8 cellular contexts compared by ENCODE assay signal in the genomic region with DNA sequence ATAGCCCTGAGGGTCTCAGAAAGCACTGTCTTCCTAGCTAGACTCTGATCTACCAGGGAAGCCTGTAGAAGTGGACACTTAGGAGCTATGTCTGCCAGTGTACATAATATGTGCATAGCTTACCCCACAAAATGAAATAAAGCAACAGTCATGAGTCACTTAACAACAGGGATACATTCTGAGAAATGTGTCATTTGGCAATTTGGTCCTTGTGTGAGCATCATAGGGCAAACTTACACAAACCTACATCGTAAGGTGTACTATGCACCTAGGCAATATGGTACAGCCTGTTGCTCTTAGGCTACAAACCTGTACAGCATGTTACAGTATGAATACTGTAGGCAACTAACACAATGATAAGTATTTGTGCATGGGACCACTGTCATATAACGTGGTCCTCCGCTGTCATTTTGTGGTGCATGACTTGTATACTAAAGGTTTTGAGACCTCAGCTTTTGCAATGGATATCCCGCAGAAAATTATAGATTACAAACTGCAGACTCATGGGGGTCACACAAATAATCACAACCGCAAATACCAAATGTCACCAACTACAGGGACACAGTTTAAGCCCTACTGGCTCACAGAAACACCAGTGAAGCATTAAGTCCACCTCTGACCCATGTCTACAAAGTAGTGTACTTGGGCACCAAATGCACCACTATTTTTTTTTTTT. TPM values are rescaled to one million over a fixed set of nuclear protein-coding genes. Genes with fewer than 3 reads are reported as not detected.
DNase-seq lines count a peak whose midpoint lies in the region; ATAC-seq and TF ChIP-seq lines count a peak whose summit lies in the region.

No MANE protein-coding gene starts in this region.

- no peak overlapping the region for H4K8ac ChIP-seq in H9 (replicated peaks; ENCODE audit: insufficient read length, low read depth, low read length)

- no peak overlapping the region for H3K14ac ChIP-seq in H9 (ENCODE audit: insufficient read depth, low read length)

- H3K18ac ChIP-seq in H9 (ENCODE audit: insufficient read length, low read depth, low read length) = no peak overlapping the region

- peak overlapping the region; percentile 96 for H3K4me3 ChIP-seq in skeletal muscle satellite cell (ENCODE audit: low read length)

- H3K4me2 ChIP-seq in H9 (ENCODE audit: insufficient read depth, insufficient read length, low read length) (peak overlapping the region; percentile 59), skeletal muscle satellite cell (ENCODE audit: low read length) (peak overlapping the region; percentile 93)

- H3T11ph ChIP-seq in H9 (ENCODE audit: low read length) = no peak overlapping the region

- no peak for ATAC-seq in T-helper 17 cell
- ATAC-seq in HG03280 (IDR thresholded peaks at IDR 0.05; ENCODE audit: unreplicated experiment) = no peak
- ATAC-seq in GM18517 (IDR thresholded peaks at IDR 0.05; ENCODE audit: unreplicated experiment) = no peak

- H2AK5ac ChIP-seq in H9 (ENCODE audit: insufficient read length, low read length) = no peak overlapping the region

- H3K27me3 ChIP-seq in H9 (ENCODE audit: insufficient read depth, low read length) = no peaks in the 10 kb centered on the region
- no peaks in the 10 kb centered on the region for H3K27me3 ChIP-seq in skeletal muscle satellite cell (ENCODE audit: control insufficient read depth, insufficient read depth, low read length)

- no peaks in the 10 kb centered on the region for H3K27me3 Mint-ChIP-seq in H9 (ENCODE audit: low read depth)
- no peaks in the 10 kb centered on the region for H3K27me3 Mint-ChIP-seq in T-helper 17 cell

- H3K9me3 ChIP-seq in H9 (ENCODE audit: control insufficient read depth, low read depth, low read length) (no peaks in the 10 kb centered on the region), T-helper 17 cell (ENCODE audit: control insufficient read depth, low read length, poor library complexity, severe bottlenecking) (no peaks in the 10 kb centered on the region), skeletal muscle satellite cell (replicated peaks; ENCODE audit: low read length) (no peaks in the 10 kb centered on the region)

- H2AFZ ChIP-seq in H9 (ENCODE audit: low read length) = no peak overlapping the region

- H3K4me3 Mint-ChIP-seq in H9 = peak overlapping the region in 1 of 2 experiments; percentile 87; a peak in 3 of 5 replicates
- no peak overlapping the region for H3K4me3 Mint-ChIP-seq in T-helper 17 cell

- no peak overlapping the region for H2BK5ac ChIP-seq in H9 (ENCODE audit: insufficient read length, low read length)

- no peak overlapping the region for H3K23ac ChIP-seq in H9 (ENCODE audit: insufficient read length, low read depth, low read length)

- no peak overlapping the region for H2BK15ac ChIP-seq in H9 (ENCODE audit: low read depth, low read length)

- no peaks in the 10 kb centered on the region for H3K23me2 ChIP-seq in H9 (ENCODE audit: insufficient read length, low read depth, low read length, poor library complexity, severe bottlenecking)

- no peak overlapping the region for H3K4ac ChIP-seq in H9 (ENCODE audit: low read depth, low read length)

- no peaks in the 10 kb centered on the region for H3K9me3 Mint-ChIP-seq in H9

- TF ChIP-seq CTCF in H9 (conservative IDR thresholded peaks at IDR 0.05) = no peak

- H3K36me3 Mint-ChIP-seq in H9 (ENCODE audit: insufficient read depth in 1 of 3, low read depth in 3 of 3) (no peaks in the 10 kb centered on the region), T-helper 17 cell (ENCODE audit: low read depth) (no peaks in the 10 kb centered on the region)

- H2BK12ac ChIP-seq in H9 (ENCODE audit: insufficient read length, low read depth, low read length) = no peak overlapping the region

- no peaks in the 10 kb centered on the region; the same call in 1 of the 2 replicates for H3K79me2 ChIP-seq in H9 (ENCODE audit: insufficient read depth, low read length)

- H3K27ac Mint-ChIP-seq in H9 (no peak overlapping the region), T-helper 17 cell (peak overlapping the region; percentile 86)

- H3K4me1 ChIP-seq in H9 (ENCODE audit: insufficient read depth, low read length) = 0 out of 2 replicates have a peak, but pooled peaks cover 3% of the 10 kb centered on the region
- peaks cover 24% of the 10 kb centered on the region for H3K4me1 ChIP-seq in skeletal muscle satellite cell (ENCODE audit: control insufficient read depth, insufficient read depth, low read length)

- no peak overlapping the region for H3K56ac ChIP-seq in H9 (ENCODE audit: insufficient read length, low read depth, low read length)

- no peak overlapping the region for H3K27ac ChIP-seq in H9 (ENCODE audit: insufficient read length, low read depth, low read length)

- H4K5ac ChIP-seq in H9 (ENCODE audit: insufficient read length, low read depth, low read length) = no peak overlapping the region

- no peaks in the 10 kb centered on the region for H3K79me1 ChIP-seq in H9 (ENCODE audit: insufficient read depth, low read depth, low read length, poor library complexity, severe bottlenecking)

- no peaks in the 10 kb centered on the region for H4K20me1 ChIP-seq in H9 (ENCODE audit: control insufficient read depth, insufficient read depth, insufficient read length)

- no peak overlapping the region for H3K9ac ChIP-seq in H9 (ENCODE audit: extremely low read depth, insufficient read length, low read length)
- no peak overlapping the region for H3K9ac ChIP-seq in skeletal muscle satellite cell (ENCODE audit: low read depth, low read length)

- H4K91ac ChIP-seq in H9 (ENCODE audit: insufficient read length, low read depth, low read length) = no peak overlapping the region

- no peak overlapping the region for H2BK20ac ChIP-seq in H9 (ENCODE audit: low read depth, low read length, poor library complexity, severe bottlenecking)

- no peak for DNase-seq in H9
- no peak for DNase-seq in T-helper 17 cell
- DNase-seq in fibroblast of peridontal ligament (ENCODE audit: extremely low read depth) = peak; percentile 35
- no peak for DNase-seq in stimulated activated CD4-positive, alpha-beta T cell treated with anti-CD3 and anti-CD28 coated beads, Interleukin-2, amount 100 ng/mL, for 48 hours
- no peak for DNase-seq in central memory CD4-positive, alpha-beta T cell

- no peak overlapping the region for H2BK120ac ChIP-seq in H9 (ENCODE audit: low read depth, low read length, poor library complexity, severe bottlenecking)

- H3K36me3 ChIP-seq in skeletal muscle satellite cell (ENCODE audit: insufficient read depth, low read length) = no peaks in the 10 kb centered on the region

- WGBS in H9 (ENCODE audit: extremely low coverage, insufficient read length, low lambda C conversion rate) = no CpG with 5 or more reads among the region's 5 CpGs

- peaks cover 29 to 37% of the 10 kb centered on the region in 2 experiments for H3K4me1 Mint-ChIP-seq in H9
- peaks cover 28% of the 10 kb centered on the region for H3K4me1 Mint-ChIP-seq in T-helper 17 cell

RNA-seq across cellular contexts. Expression of gene URGCP, which starts 1.7 kb away (rescaled TPM):
- 30.5 and 30.7 TPM in 2 replicates for total RNA-seq in H9 (2021)
- 10 to 100 TPM; 22.0 to 23.3 TPM for total RNA-seq in T-helper 17 cell
- 21.4 and 23.3 TPM in 2 replicates for total RNA-seq in skeletal muscle satellite cell (2012; rRNA removed)

RNA-seq across cellular contexts. Expression of gene UBE2D4, which starts 21.6 kb away (rescaled TPM):
- total RNA-seq in H9 (2021) = 6.4 and 7.3 TPM in 2 replicates
- 1 to 10 TPM; 6.4 to 6.9 TPM for total RNA-seq in T-helper 17 cell
- total RNA-seq in skeletal muscle satellite cell (2012; rRNA removed) = 7.1 and 12.2 TPM in 2 replicates

RNA-seq across cellular contexts. Expression of gene MRPS24, which starts 35.4 kb away (rescaled TPM):
- total RNA-seq in H9 (2021) (116 and 118 TPM in 2 replicates), T-helper 17 cell (10 to 100 TPM; 42.3 to 50.4 TPM)
- 91.1 and 153 TPM in 2 replicates for total RNA-seq in skeletal muscle satellite cell (2012; rRNA removed)
